Comparison of ENCODE assay signal across 1 cellular context in the genomic region with DNA sequence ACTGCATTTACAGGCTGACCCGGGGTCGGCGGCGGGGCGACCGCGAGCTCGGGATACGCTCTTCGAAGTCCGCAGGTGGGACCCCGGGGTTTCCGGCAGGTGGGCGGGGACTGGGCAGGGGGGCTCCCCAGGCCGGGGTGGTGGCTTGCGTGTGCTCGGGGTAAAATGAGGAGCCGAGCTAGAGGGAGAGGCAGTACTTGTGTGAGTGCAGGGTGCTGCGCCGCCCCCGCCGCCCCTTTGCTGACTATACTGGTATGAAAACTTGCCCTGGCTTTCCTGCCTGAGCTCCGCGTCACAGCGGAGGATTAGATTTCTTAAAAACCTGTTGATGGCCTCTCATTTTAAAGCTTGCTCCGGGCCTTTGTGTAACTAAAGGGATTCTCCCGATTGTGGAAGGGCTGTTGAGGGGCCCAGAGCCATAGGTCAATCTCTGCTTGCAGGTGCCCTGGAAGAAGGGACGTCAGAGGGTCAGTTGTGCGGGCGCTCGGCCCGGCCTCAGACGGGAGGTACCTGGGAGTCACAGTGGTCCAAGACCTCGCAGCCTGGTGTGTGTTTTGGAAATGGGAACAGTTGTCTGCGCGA.
TF ChIP-seq lines count a peak whose summit lies in the region.

No MANE protein-coding gene starts in this region.

TF ChIP-seq in K562, 482 proteins besides CTCF, POLR2A, EP300 and RAD21 (continued from another document and continues in another):
- TF ChIP-seq, protein P1, sequence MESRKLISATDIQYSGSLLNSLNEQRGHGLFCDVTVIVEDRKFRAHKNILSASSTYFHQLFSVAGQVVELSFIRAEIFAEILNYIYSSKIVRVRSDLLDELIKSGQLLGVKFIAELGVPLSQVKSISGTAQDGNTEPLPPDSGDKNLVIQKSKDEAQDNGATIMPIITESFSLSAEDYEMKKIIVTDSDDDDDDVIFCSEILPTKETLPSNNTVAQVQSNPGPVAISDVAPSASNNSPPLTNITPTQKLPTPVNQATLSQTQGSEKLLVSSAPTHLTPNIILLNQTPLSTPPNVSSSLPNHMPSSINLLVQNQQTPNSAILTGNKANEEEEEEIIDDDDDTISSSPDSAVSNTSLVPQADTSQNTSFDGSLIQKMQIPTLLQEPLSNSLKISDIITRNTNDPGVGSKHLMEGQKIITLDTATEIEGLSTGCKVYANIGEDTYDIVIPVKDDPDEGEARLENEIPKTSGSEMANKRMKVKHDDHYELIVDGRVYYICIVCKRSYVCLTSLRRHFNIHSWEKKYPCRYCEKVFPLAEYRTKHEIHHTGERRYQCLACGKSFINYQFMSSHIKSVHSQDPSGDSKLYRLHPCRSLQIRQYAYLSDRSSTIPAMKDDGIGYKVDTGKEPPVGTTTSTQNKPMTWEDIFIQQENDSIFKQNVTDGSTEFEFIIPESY (CRISPR knock-in tag; IDR thresholded peaks at IDR 0.05): no peak
- TF ChIP-seq HDAC1 (IDR thresholded peaks at IDR 0.05) (peak in 1 of 2 experiments; percentile 24; a peak in 1 of 4 replicates), RBBP5 (IDR thresholded peaks at IDR 0.05; ENCODE audit: borderline replicate concordance, insufficient read depth, low read length, poor library complexity, severe bottlenecking) (peak; percentile 23), POLR2G (IDR thresholded peaks at IDR 0.05; ENCODE audit: low read depth, low read length) (peak; percentile 32), MAX (CRISPR knock-in tag; IDR thresholded peaks at IDR 0.05) (no peak), CGGBP1 (CRISPR knock-in tag; IDR thresholded peaks at IDR 0.05) (no peak), HNRNPUL1 (IDR thresholded peaks at IDR 0.05; ENCODE audit: low read length) (no peak), ZNF316 (IDR thresholded peaks at IDR 0.05) (no peak), TSC22D4 (tag; IDR thresholded peaks at IDR 0.05) (no peak), NFE2L1 (tag; IDR thresholded peaks at IDR 0.05; ENCODE audit: borderline replicate concordance, low read depth) (no peak), PATZ1 (CRISPR knock-in tag; IDR thresholded peaks at IDR 0.05; ENCODE audit: borderline replicate concordance) (no peak), AFF1 (IDR thresholded peaks at IDR 0.05; ENCODE audit: low read depth in 1 of 2, partially characterized antibody in 2 of 2) (no peak), ZNF766 (CRISPR knock-in tag; conservative IDR thresholded peaks at IDR 0.05) (0 out of 2 replicates have a peak, but pooled peaks have one; percentile 3), NCOR1 (IDR thresholded peaks at IDR 0.05) (no peak), EGR1 (conservative IDR thresholded peaks at IDR 0.05) (peak; percentile 92), PHF21A (IDR thresholded peaks at IDR 0.05; ENCODE audit: borderline replicate concordance, low read depth) (no peak; the same call in 1 of the 2 replicates), SRF (CRISPR knock-in tag; IDR thresholded peaks at IDR 0.05) (no peak), MAFK (IDR thresholded peaks at IDR 0.05; ENCODE audit: low read length) (no peak), RBFOX2 (IDR thresholded peaks at IDR 0.05; ENCODE audit: low read depth, low read length) (peak; percentile 76), YY1 (IDR thresholded peaks at IDR 0.05; ENCODE audit: borderline replicate concordance in 1 of 3, control insufficient read depth in 1 of 3, extremely low read depth in 1 of 3, insufficient read depth in 3 of 3, insufficient read length in 1 of 3, insufficient replicate concordance in 2 of 3, low read depth in 1 of 3, low read length in 2 of 3) (peak in 1 of 3 experiments; percentile 6), FOXK1 (CRISPR knock-in tag; IDR thresholded peaks at IDR 0.05; ENCODE audit: borderline replicate concordance) (no peak), THAP12 (CRISPR knock-in tag; IDR thresholded peaks at IDR 0.05) (peak; percentile 1; the same call in 1 of the 2 replicates)
- TF ChIP-seq, protein P2, sequence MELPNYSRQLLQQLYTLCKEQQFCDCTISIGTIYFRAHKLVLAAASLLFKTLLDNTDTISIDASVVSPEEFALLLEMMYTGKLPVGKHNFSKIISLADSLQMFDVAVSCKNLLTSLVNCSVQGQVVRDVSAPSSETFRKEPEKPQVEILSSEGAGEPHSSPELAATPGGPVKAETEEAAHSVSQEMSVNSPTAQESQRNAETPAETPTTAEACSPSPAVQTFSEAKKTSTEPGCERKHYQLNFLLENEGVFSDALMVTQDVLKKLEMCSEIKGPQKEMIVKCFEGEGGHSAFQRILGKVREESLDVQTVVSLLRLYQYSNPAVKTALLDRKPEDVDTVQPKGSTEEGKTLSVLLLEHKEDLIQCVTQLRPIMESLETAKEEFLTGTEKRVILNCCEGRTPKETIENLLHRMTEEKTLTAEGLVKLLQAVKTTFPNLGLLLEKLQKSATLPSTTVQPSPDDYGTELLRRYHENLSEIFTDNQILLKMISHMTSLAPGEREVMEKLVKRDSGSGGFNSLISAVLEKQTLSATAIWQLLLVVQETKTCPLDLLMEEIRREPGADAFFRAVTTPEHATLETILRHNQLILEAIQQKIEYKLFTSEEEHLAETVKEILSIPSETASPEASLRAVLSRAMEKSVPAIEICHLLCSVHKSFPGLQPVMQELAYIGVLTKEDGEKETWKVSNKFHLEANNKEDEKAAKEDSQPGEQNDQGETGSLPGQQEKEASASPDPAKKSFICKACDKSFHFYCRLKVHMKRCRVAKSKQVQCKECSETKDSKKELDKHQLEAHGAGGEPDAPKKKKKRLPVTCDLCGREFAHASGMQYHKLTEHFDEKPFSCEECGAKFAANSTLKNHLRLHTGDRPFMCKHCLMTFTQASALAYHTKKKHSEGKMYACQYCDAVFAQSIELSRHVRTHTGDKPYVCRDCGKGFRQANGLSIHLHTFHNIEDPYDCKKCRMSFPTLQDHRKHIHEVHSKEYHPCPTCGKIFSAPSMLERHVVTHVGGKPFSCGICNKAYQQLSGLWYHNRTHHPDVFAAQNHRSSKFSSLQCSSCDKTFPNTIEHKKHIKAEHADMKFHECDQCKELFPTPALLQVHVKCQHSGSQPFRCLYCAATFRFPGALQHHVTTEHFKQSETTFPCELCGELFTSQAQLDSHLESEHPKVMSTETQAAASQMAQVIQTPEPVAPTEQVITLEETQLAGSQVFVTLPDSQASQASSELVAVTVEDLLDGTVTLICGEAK (IDR thresholded peaks at IDR 0.05): 0 out of 2 replicates have a peak, but pooled peaks have one; percentile 47
- TF ChIP-seq, protein P2 (CRISPR knock-in tag; IDR thresholded peaks at IDR 0.05): no peak
- TF ChIP-seq, protein P3, sequence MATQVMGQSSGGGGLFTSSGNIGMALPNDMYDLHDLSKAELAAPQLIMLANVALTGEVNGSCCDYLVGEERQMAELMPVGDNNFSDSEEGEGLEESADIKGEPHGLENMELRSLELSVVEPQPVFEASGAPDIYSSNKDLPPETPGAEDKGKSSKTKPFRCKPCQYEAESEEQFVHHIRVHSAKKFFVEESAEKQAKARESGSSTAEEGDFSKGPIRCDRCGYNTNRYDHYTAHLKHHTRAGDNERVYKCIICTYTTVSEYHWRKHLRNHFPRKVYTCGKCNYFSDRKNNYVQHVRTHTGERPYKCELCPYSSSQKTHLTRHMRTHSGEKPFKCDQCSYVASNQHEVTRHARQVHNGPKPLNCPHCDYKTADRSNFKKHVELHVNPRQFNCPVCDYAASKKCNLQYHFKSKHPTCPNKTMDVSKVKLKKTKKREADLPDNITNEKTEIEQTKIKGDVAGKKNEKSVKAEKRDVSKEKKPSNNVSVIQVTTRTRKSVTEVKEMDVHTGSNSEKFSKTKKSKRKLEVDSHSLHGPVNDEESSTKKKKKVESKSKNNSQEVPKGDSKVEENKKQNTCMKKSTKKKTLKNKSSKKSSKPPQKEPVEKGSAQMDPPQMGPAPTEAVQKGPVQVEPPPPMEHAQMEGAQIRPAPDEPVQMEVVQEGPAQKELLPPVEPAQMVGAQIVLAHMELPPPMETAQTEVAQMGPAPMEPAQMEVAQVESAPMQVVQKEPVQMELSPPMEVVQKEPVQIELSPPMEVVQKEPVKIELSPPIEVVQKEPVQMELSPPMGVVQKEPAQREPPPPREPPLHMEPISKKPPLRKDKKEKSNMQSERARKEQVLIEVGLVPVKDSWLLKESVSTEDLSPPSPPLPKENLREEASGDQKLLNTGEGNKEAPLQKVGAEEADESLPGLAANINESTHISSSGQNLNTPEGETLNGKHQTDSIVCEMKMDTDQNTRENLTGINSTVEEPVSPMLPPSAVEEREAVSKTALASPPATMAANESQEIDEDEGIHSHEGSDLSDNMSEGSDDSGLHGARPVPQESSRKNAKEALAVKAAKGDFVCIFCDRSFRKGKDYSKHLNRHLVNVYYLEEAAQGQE (CRISPR knock-in tag; IDR thresholded peaks at IDR 0.05; ENCODE audit: low read depth): no peak
